Comparison of ENCODE assay signal across 13 cellular contexts in genomic region chr2:55408098-55408882, GRCh38. TPM values are rescaled to one million over a fixed set of nuclear protein-coding genes. Genes with fewer than 3 reads are reported as not detected.
DNase-seq lines count a peak whose midpoint lies in the region; ATAC-seq and TF ChIP-seq lines count a peak whose summit lies in the region.
"Had no signal": no experiment of that assay in that cellular context is flagged by ENCODE, and none has a peak within 500 bp of the region (broad histone marks: within the 10 kb centered on the region; RNA-seq: fewer than 3 reads in every experiment).

No MANE protein-coding gene starts in this region.

- H3K36me3 ChIP-seq in esophagus muscularis mucosa (peaks cover 0 to 26% (median 13%) of the 10 kb centered on the region in 4 donors), adrenal gland (replicated peaks in 1 of 2) (peaks cover 0 to 7% of the 10 kb centered on the region in 2 donors)

- no peak overlapping the region for H3K4me3 ChIP-seq in esophagus muscularis mucosa
- H3K4me3 ChIP-seq in adrenal gland = no peak overlapping the region
- H3K4me3 ChIP-seq: lower lobe of right lung, upper lobe of left lung had no signal

- whole genome bisulfite sequencing in esophagus muscularis mucosa = 78% methylated on average over 5 of the region's 5 CpGs
- 70 to 77% (median 72%) methylated on average over 5 of the region's 5 CpGs for WGBS in adrenal gland, 4 donors

- H3K4me1 ChIP-seq in esophagus muscularis mucosa (peaks cover 0 to 3% (median 0%) of the 10 kb centered on the region in 4 donors), adrenal gland (replicated peaks in 1 of 2) (peaks cover 0 to 14% of the 10 kb centered on the region in 2 donors)

- no peak for TF ChIP-seq EP300 in esophagus muscularis mucosa (IDR thresholded peaks at IDR 0.05)

- ATAC-seq in activated T-helper 17 cell treated with anti-CD3 and anti-CD28 coated beads, Interleukin-2, amount 50 U/mL, for 72 hours (replicated peaks) = no peak
- ATAC-seq: lower lobe of right lung had no signal

- H3K9me3 ChIP-seq in esophagus muscularis mucosa = no peaks in the 10 kb centered on the region
- no peaks in the 10 kb centered on the region for H3K9me3 ChIP-seq in adrenal gland (replicated peaks in 1 of 3)
- H3K9me3 ChIP-seq: lower lobe of right lung, upper lobe of left lung had no signal

- TF ChIP-seq CTCF in esophagus muscularis mucosa (IDR thresholded peaks at IDR 0.05) = no peak
- no peak for TF ChIP-seq CTCF in adrenal gland (IDR thresholded peaks at IDR 0.05)

- no peak overlapping the region for H3K4me3 Mint-ChIP-seq in activated T-helper 17 cell treated with anti-CD3 and anti-CD28 coated beads, Interleukin-2, amount 50 U/mL, for 72 hours
- H3K4me3 Mint-ChIP-seq: activated naive CD8-positive, alpha-beta T cell treated with anti-CD3 and anti-CD28 coated beads for 36 hours had no signal

- H3K4me1 Mint-ChIP-seq in activated T-helper 17 cell treated with anti-CD3 and anti-CD28 coated beads, Interleukin-2, amount 50 U/mL, for 72 hours = peaks cover 6% of the 10 kb centered on the region

- H3K9me3 Mint-ChIP-seq in activated T-helper 17 cell treated with anti-CD3 and anti-CD28 coated beads, Interleukin-2, amount 50 U/mL, for 72 hours = no peaks in the 10 kb centered on the region
- H3K9me3 Mint-ChIP-seq: activated naive CD8-positive, alpha-beta T cell treated with anti-CD3 and anti-CD28 coated beads for 36 hours had no signal

- H3K27me3 ChIP-seq in esophagus muscularis mucosa = no peaks in the 10 kb centered on the region
- H3K27me3 ChIP-seq in adrenal gland = no peaks in the 10 kb centered on the region
- H3K27me3 ChIP-seq: upper lobe of left lung had no signal

- intact Hi-C loops in esophagus muscularis mucosa (cut with DNase I) = no loop called here
- intact Hi-C loops in adrenal gland (cut with DNase I) = no loop called here

- in situ Hi-C loops in ACHN (cut with HindIII; ENCODE audit: low pct_ligation_motif_present, low pct_unique_long_range_greater_than_20kb, low sequenced_read_pairs) = no loop called here

- H3K27ac ChIP-seq in esophagus muscularis mucosa (replicated peaks in 1 of 4) = no peak overlapping the region
- no peak overlapping the region for H3K27ac ChIP-seq in adrenal gland
- H3K27ac ChIP-seq: lower lobe of right lung, upper lobe of left lung had no signal

- no peaks in the 10 kb centered on the region for H3K27me3 Mint-ChIP-seq in activated T-helper 17 cell treated with anti-CD3 and anti-CD28 coated beads, Interleukin-2, amount 50 U/mL, for 72 hours
- H3K27me3 Mint-ChIP-seq: activated naive CD8-positive, alpha-beta T cell treated with anti-CD3 and anti-CD28 coated beads for 36 hours had no signal

- peak overlapping the region; percentile 3 for H3K27ac Mint-ChIP-seq in activated T-helper 17 cell treated with anti-CD3 and anti-CD28 coated beads, Interleukin-2, amount 50 U/mL, for 72 hours
- H3K27ac Mint-ChIP-seq: activated naive CD8-positive, alpha-beta T cell treated with anti-CD3 and anti-CD28 coated beads for 36 hours had no signal

- TF ChIP-seq POLR2A in esophagus muscularis mucosa (IDR thresholded peaks at IDR 0.05; ENCODE audit: low read depth) (no peak), adrenal gland (IDR thresholded peaks at IDR 0.05) (no peak)

- DNase-seq in ACHN (peak; percentile 37), HCEC 1CT (peak; percentile 30), foreskin melanocyte (peak; percentile 48), esophagus muscularis mucosa (ENCODE audit: extremely low spot score) (no peak), adrenal gland (no peak), NCI-H748 (lab: John Stamatoyannopoulos, UW; ENCODE audit: unreplicated experiment) (no peak), dedifferentiated amniotic fluid mesenchymal stem cell (ENCODE audit: extremely low spot score) (no peak)
- DNase-seq: activated naive CD8-positive, alpha-beta T cell treated with anti-CD3 and anti-CD28 coated beads for 36 hours; lower lobe of right lung; NCI-H2227 treated with DMSO at 0.1 percent for 48 hours; occipital lobe; upper lobe of left lung had no signal

- no peaks in the 10 kb centered on the region for H3K36me3 Mint-ChIP-seq in activated T-helper 17 cell treated with anti-CD3 and anti-CD28 coated beads, Interleukin-2, amount 50 U/mL, for 72 hours (ENCODE audit: low read depth)

RNA-seq across cellular contexts. Expression of gene CCDC88A, which starts 11.4 kb away (rescaled TPM):
- 10 to 100 TPM in 1 of 2 donors, 1 to 10 TPM in 1; 9.7 to 14.3 TPM for total RNA-seq in activated T-helper 17 cell treated with anti-CD3 and anti-CD28 coated beads, Interleukin-2, amount 50 U/mL, for 72 hours
- total RNA-seq in esophagus muscularis mucosa (10 to 100 TPM; 29.7 to 58.6 (median 38.5) TPM), adrenal gland (10 to 100 TPM; 18.5 to 71.3 (median 46.8) TPM)
- polyA plus RNA-seq in adrenal gland = 10 to 100 TPM; 20.9 to 84.9 (median 31.9) TPM

Comparison
In these comparisons a context has a peak if more than half of its experiments do, and no peak if none do; other contexts are left out.
1. DNase-seq: peak in ACHN (single experiment), HCEC 1CT (single experiment) and foreskin melanocyte (single experiment); none in esophagus muscularis mucosa (single experiment), adrenal gland (0 of 7), NCI-H748 (single experiment) and dedifferentiated amniotic fluid mesenchymal stem cell (single experiment).